ENCODE assay signal across 1 cellular context in genomic region chr13:23871616-23872220, GRCh38.
TF ChIP-seq lines count a peak whose summit lies in the region.

No MANE protein-coding gene starts in this region.

TF ChIP-seq in GM23338, 12 proteins besides CTCF, POLR2A, EP300 and RAD21 (continued from another document):
- TF ChIP-seq ZNF462 (CRISPR knock-in tag; IDR thresholded peaks at IDR 0.05) (no peak), ZNF331 (CRISPR knock-in tag; IDR thresholded peaks at IDR 0.05; ENCODE audit: low read depth) (no peak), JUNB (IDR thresholded peaks at IDR 0.05; ENCODE audit: unreplicated experiment) (no peak), EZH2 (IDR thresholded peaks at IDR 0.05; ENCODE audit: low read depth, unreplicated experiment) (no peak), EZH2phosphoT487 (IDR thresholded peaks at IDR 0.05; ENCODE audit: unreplicated experiment) (no peak), NANOG (IDR thresholded peaks at IDR 0.05; ENCODE audit: borderline replicate concordance) (no peak), POLR2AphosphoS5 (IDR thresholded peaks at IDR 0.05; ENCODE audit: low read depth) (no peak), STAT1 (IDR thresholded peaks at IDR 0.05; ENCODE audit: unreplicated experiment) (no peak)
- TF ChIP-seq, protein P1, sequence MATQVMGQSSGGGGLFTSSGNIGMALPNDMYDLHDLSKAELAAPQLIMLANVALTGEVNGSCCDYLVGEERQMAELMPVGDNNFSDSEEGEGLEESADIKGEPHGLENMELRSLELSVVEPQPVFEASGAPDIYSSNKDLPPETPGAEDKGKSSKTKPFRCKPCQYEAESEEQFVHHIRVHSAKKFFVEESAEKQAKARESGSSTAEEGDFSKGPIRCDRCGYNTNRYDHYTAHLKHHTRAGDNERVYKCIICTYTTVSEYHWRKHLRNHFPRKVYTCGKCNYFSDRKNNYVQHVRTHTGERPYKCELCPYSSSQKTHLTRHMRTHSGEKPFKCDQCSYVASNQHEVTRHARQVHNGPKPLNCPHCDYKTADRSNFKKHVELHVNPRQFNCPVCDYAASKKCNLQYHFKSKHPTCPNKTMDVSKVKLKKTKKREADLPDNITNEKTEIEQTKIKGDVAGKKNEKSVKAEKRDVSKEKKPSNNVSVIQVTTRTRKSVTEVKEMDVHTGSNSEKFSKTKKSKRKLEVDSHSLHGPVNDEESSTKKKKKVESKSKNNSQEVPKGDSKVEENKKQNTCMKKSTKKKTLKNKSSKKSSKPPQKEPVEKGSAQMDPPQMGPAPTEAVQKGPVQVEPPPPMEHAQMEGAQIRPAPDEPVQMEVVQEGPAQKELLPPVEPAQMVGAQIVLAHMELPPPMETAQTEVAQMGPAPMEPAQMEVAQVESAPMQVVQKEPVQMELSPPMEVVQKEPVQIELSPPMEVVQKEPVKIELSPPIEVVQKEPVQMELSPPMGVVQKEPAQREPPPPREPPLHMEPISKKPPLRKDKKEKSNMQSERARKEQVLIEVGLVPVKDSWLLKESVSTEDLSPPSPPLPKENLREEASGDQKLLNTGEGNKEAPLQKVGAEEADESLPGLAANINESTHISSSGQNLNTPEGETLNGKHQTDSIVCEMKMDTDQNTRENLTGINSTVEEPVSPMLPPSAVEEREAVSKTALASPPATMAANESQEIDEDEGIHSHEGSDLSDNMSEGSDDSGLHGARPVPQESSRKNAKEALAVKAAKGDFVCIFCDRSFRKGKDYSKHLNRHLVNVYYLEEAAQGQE (IDR thresholded peaks at IDR 0.05; ENCODE audit: unreplicated experiment) = no peak
